9 cellular contexts compared by ENCODE assay signal in genomic region chr11:75313457-75314272, GRCh38. TPM values are rescaled to one million over a fixed set of nuclear protein-coding genes. Genes with fewer than 3 reads are reported as not detected.
DNase-seq lines count a peak whose midpoint lies in the region; FAIRE-seq and TF ChIP-seq lines count a peak whose summit lies in the region.
"Had no signal": no experiment of that assay in that cellular context is flagged by ENCODE, and none has a peak within 500 bp of the region (broad histone marks: within the 10 kb centered on the region; RNA-seq: fewer than 3 reads in every experiment).

No MANE protein-coding gene starts in this region.

- DNase-seq in ascending aorta (ENCODE audit: low spot score in 2 of 2) (peak in 1 of 2 donors; percentile 81), hepatic stellate cell (ENCODE audit: low spot score) (peak; percentile 82), spleen (no peak), LoVo (ENCODE audit: low spot score) (no peak), NCI-H774 (lab: John Stamatoyannopoulos, UW) (no peak), GM19239 (ENCODE audit: insufficient read length, low spot score) (no peak)
- DNase-seq in stimulated activated CD4-positive, alpha-beta T cell treated with anti-CD3 and anti-CD28 coated beads, Interleukin-12 subunit alpha, Interleukin-12 subunit beta, amount 100 ng/mL, for 4 hours: no peak

- WGBS in spleen, 5 donors: 60 to 73% (median 66%) methylated on average over 9 of the region's 9 CpGs

- H3K27me3 ChIP-seq in ascending aorta (no peaks in the 10 kb centered on the region), spleen (replicated peaks in 1 of 7) (no peaks in the 10 kb centered on the region)
- H3K27me3 ChIP-seq: SJSA1 had no signal

- POLR2A ChIA-PET in HEK293 (lab: Yijun Ruan, JAX): interaction anchor here (0.6 kb wide), 1 partner anchor 229 kb away, joined by 3 read pairs; no protein-coding TSS in a partner anchor

- TF ChIP-seq CTCF in HEK293 (tag by site-specific recombination; IDR thresholded peaks at IDR 0.05) (no peak), ascending aorta (IDR thresholded peaks at IDR 0.05) (no peak), spleen (IDR thresholded peaks at IDR 0.05 in 8 of 11, conservative IDR thresholded peaks at IDR 0.05 in 3 of 11) (no peak)

- H3K9me3 ChIP-seq in HEK293 (ENCODE audit: control insufficient read depth, insufficient read depth, low read depth, low read length) (no peaks in the 10 kb centered on the region), ascending aorta (no peaks in the 10 kb centered on the region), spleen (no peaks in the 10 kb centered on the region)
- H3K9me3 ChIP-seq: SJSA1 had no signal

- no peaks in the 10 kb centered on the region for H3K4me1 ChIP-seq in HEK293 (ENCODE audit: control insufficient read depth, insufficient read depth, low read length)
- no peaks in the 10 kb centered on the region for H3K4me1 ChIP-seq in ascending aorta
- H3K4me1 ChIP-seq in spleen: peaks cover 21 to 94% (median 60%) of the 10 kb centered on the region in 6 donors
- H3K4me1 ChIP-seq: SJSA1 had no signal

- TF ChIP-seq POLR2A in spleen (IDR thresholded peaks at IDR 0.05): no peak

- no peak overlapping the region for H3K4me3 ChIP-seq in HEK293 (ENCODE audit: low read depth, low read length)
- no peak overlapping the region for H3K4me3 ChIP-seq in ascending aorta
- no peak overlapping the region for H3K4me3 ChIP-seq in spleen
- H3K4me3 ChIP-seq: SJSA1 had no signal

- H3K27ac ChIP-seq in HEK293 (ENCODE audit: extremely low read depth, low read depth, low read length) (no peak overlapping the region), ascending aorta (peak overlapping the region; percentile 70 to 81), spleen (peak overlapping the region; percentile 54 to 83 (median 76))
- H3K27ac ChIP-seq: SJSA1 had no signal

- CTCF ChIA-PET in HEK293 (lab: Yijun Ruan, JAX): interaction anchor here (1.3 kb wide), 1 partner anchor 34 kb away, joined by 4 read pairs; no protein-coding TSS in a partner anchor

- no peaks in the 10 kb centered on the region for H3K36me3 ChIP-seq in HEK293 (ENCODE audit: control insufficient read depth in 2 of 2, insufficient read depth in 1 of 2, low read length in 2 of 2)
- no peaks in the 10 kb centered on the region for H3K36me3 ChIP-seq in ascending aorta
- peaks cover 0 to 28% (median 0%) of the 10 kb centered on the region in 6 donors for H3K36me3 ChIP-seq in spleen
- H3K36me3 ChIP-seq: SJSA1 had no signal

- intact Hi-C loops in ascending aorta (cut with DNase I) (no loop called here), spleen (cut with DNase I; ENCODE audit: low total_unique reads) (no loop called here)

- no peak for FAIRE-seq in GM19239 (lab: Jason Lieb, UNC)

TF ChIP-seq in HEK293, 187 proteins besides CTCF, POLR2A, EP300 and RAD21 (continues in another document):
- TF ChIP-seq, protein P1, sequence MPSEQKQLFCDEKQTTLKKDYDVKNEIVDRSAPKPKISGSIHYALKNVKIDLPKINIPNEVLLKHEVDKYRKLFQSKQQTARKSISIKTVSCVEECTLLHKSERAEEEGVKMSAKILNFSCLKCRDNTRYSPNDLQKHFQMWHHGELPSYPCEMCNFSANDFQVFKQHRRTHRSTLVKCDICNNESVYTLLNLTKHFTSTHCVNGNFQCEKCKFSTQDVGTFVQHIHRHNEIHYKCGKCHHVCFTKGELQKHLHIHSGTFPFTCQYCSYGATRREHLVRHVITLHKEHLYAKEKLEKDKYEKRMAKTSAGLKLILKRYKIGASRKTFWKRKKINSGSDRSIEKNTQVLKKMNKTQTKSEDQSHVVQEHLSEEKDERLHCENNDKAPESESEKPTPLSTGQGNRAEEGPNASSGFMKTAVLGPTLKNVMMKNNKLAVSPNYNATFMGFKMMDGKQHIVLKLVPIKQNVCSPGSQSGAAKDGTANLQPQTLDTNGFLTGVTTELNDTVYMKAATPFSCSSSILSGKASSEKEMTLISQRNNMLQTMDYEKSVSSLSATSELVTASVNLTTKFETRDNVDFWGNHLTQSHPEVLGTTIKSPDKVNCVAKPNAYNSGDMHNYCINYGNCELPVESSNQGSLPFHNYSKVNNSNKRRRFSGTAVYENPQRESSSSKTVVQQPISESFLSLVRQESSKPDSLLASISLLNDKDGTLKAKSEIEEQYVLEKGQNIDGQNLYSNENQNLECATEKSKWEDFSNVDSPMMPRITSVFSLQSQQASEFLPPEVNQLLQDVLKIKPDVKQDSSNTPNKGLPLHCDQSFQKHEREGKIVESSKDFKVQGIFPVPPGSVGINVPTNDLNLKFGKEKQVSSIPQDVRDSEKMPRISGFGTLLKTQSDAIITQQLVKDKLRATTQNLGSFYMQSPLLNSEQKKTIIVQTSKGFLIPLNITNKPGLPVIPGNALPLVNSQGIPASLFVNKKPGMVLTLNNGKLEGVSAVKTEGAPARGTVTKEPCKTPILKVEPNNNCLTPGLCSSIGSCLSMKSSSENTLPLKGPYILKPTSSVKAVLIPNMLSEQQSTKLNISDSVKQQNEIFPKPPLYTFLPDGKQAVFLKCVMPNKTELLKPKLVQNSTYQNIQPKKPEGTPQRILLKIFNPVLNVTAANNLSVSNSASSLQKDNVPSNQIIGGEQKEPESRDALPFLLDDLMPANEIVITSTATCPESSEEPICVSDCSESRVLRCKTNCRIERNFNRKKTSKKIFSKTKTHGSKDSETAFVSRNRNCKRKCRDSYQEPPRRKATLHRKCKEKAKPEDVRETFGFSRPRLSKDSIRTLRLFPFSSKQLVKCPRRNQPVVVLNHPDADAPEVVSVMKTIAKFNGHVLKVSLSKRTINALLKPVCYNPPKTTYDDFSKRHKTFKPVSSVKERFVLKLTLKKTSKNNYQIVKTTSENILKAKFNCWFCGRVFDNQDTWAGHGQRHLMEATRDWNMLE (tag by site-specific recombination; conservative IDR thresholded peaks at IDR 0.05; ENCODE audit: low read depth): no peak
- TF ChIP-seq ZNF433 (tag by site-specific recombination; IDR thresholded peaks at IDR 0.05; ENCODE audit: low read depth): no peak
- TF ChIP-seq ZNF112 (tag by site-specific recombination; IDR thresholded peaks at IDR 0.05): no peak
- no peak for TF ChIP-seq ZNF132 (tag by site-specific recombination; IDR thresholded peaks at IDR 0.05; ENCODE audit: borderline replicate concordance)
- no peak for TF ChIP-seq ZNF555 (tag by site-specific recombination; conservative IDR thresholded peaks at IDR 0.05)
- TF ChIP-seq SALL2 (tag by site-specific recombination; IDR thresholded peaks at IDR 0.05; ENCODE audit: borderline replicate concordance): no peak
- no peak for TF ChIP-seq ZNF837 (tag by site-specific recombination; IDR thresholded peaks at IDR 0.05)
- TF ChIP-seq OVOL3 (tag by site-specific recombination; IDR thresholded peaks at IDR 0.05): no peak
- no peak for TF ChIP-seq MEIS1 (CRISPR knock-in tag; IDR thresholded peaks at IDR 0.05; ENCODE audit: borderline replicate concordance)
- TF ChIP-seq PRDM1 (tag by site-specific recombination; IDR thresholded peaks at IDR 0.05): no peak
- TF ChIP-seq ZFP41 (tag by site-specific recombination; IDR thresholded peaks at IDR 0.05; ENCODE audit: borderline replicate concordance): no peak
- no peak for TF ChIP-seq ZNF792 (tag by site-specific recombination; IDR thresholded peaks at IDR 0.05)
- TF ChIP-seq ZNF341 (tag by site-specific recombination; IDR thresholded peaks at IDR 0.05; ENCODE audit: low read depth): peak; percentile 86
- 0 out of 2 replicates have a peak, but pooled peaks have one; percentile 26 for TF ChIP-seq ZFP3 (tag by site-specific recombination; IDR thresholded peaks at IDR 0.05; ENCODE audit: low read depth)
- TF ChIP-seq KLF9 (tag by site-specific recombination; IDR thresholded peaks at IDR 0.05; ENCODE audit: low read depth): no peak
- TF ChIP-seq EGR2 (tag by site-specific recombination; IDR thresholded peaks at IDR 0.05; ENCODE audit: low read depth): no peak
- TF ChIP-seq ZNF704 (tag by site-specific recombination; IDR thresholded peaks at IDR 0.05): no peak
- TF ChIP-seq MZF1 (tag by site-specific recombination; IDR thresholded peaks at IDR 0.05; ENCODE audit: borderline replicate concordance): peak; percentile 54; the same call in 1 of the 2 replicates
- no peak for TF ChIP-seq RBAK (tag by site-specific recombination; IDR thresholded peaks at IDR 0.05)
- TF ChIP-seq GLI4 (tag by site-specific recombination; IDR thresholded peaks at IDR 0.05): no peak
- TF ChIP-seq ZNF776 (tag by site-specific recombination; IDR thresholded peaks at IDR 0.05; ENCODE audit: borderline replicate concordance): no peak
- no peak for TF ChIP-seq ZNF157 (tag by site-specific recombination; IDR thresholded peaks at IDR 0.05)
- no peak for TF ChIP-seq ZBTB7A (tag by site-specific recombination; IDR thresholded peaks at IDR 0.05; ENCODE audit: low read depth)
- TF ChIP-seq, protein P2, sequence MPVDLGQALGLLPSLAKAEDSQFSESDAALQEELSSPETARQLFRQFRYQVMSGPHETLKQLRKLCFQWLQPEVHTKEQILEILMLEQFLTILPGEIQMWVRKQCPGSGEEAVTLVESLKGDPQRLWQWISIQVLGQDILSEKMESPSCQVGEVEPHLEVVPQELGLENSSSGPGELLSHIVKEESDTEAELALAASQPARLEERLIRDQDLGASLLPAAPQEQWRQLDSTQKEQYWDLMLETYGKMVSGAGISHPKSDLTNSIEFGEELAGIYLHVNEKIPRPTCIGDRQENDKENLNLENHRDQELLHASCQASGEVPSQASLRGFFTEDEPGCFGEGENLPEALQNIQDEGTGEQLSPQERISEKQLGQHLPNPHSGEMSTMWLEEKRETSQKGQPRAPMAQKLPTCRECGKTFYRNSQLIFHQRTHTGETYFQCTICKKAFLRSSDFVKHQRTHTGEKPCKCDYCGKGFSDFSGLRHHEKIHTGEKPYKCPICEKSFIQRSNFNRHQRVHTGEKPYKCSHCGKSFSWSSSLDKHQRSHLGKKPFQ (tag by site-specific recombination; IDR thresholded peaks at IDR 0.05): no peak
- peak; percentile 51; the same call in 1 of the 2 replicates for TF ChIP-seq ZNF335 (tag by site-specific recombination; conservative IDR thresholded peaks at IDR 0.05)
- no peak for TF ChIP-seq SETDB1 (IDR thresholded peaks at IDR 0.05; ENCODE audit: insufficient read length, low read length)

RNA-seq across cellular contexts. Expression of gene ARRB1, which starts 37.8 kb away (rescaled TPM):
- total RNA-seq in ascending aorta: 78.2 TPM
- total RNA-seq in spleen: 100 to 1,000 TPM in 3 of 7 donors, 10 to 100 TPM in 4; 77.7 to 139 (median 84.8) TPM
- polyA plus RNA-seq in spleen: 10 to 100 TPM; 11.6 to 49.3 (median 13.1) TPM
